1 cellular context compared by ENCODE assay signal in genomic region chr6:129748212-129748900, GRCh38.
TF ChIP-seq lines count a peak whose summit lies in the region.

No MANE protein-coding gene starts in this region.

TF ChIP-seq in K562, 482 proteins besides CTCF, POLR2A, EP300 and RAD21 (continued from another document and continues in another):
- TF ChIP-seq CEBPZ (IDR thresholded peaks at IDR 0.05; ENCODE audit: borderline replicate concordance, low read depth, low read length): no peak
- TF ChIP-seq SNRNP70 (optimal IDR thresholded peaks at IDR 0.05; ENCODE audit: low read depth, low read length): no peak
- peak; percentile 46; the same call in 1 of the 2 replicates for TF ChIP-seq TOE1 (IDR thresholded peaks at IDR 0.05; ENCODE audit: borderline replicate concordance)
- no peak for TF ChIP-seq TOE1 (CRISPR knock-in tag; IDR thresholded peaks at IDR 0.05; ENCODE audit: borderline replicate concordance, low read depth)
- TF ChIP-seq ZNF785 (CRISPR knock-in tag; IDR thresholded peaks at IDR 0.05): no peak
- no peak for TF ChIP-seq GABPB1 (CRISPR knock-in tag; IDR thresholded peaks at IDR 0.05)
- no peak for TF ChIP-seq PHB (CRISPR knock-in tag; IDR thresholded peaks at IDR 0.05)
- no peak for TF ChIP-seq ZBTB34 (CRISPR knock-in tag; IDR thresholded peaks at IDR 0.05)
- TF ChIP-seq ZNF280A (IDR thresholded peaks at IDR 0.05; ENCODE audit: low read depth, partially characterized antibody): no peak
- TF ChIP-seq ZNF639 (CRISPR knock-in tag; conservative IDR thresholded peaks at IDR 0.05 in 1 of 2, IDR thresholded peaks at IDR 0.05 in 1 of 2): no peak
- TF ChIP-seq ELK1 (CRISPR knock-in tag; IDR thresholded peaks at IDR 0.05): no peak
- TF ChIP-seq GTF2F1 (IDR thresholded peaks at IDR 0.05; ENCODE audit: low read depth, low read length): no peak
- no peak for TF ChIP-seq EGR1 (conservative IDR thresholded peaks at IDR 0.05)
- TF ChIP-seq ZNF583 (CRISPR knock-in tag; IDR thresholded peaks at IDR 0.05): peak; percentile 52; the same call in 1 of the 2 replicates
- TF ChIP-seq ZNF174 (CRISPR knock-in tag; IDR thresholded peaks at IDR 0.05): no peak
- no peak for TF ChIP-seq GATA2 (CRISPR knock-in tag; IDR thresholded peaks at IDR 0.05)
- no peak for TF ChIP-seq ZFPM2 (CRISPR knock-in tag; IDR thresholded peaks at IDR 0.05)
- no peak for TF ChIP-seq NKRF (IDR thresholded peaks at IDR 0.05; ENCODE audit: borderline replicate concordance)
- TF ChIP-seq NCOA2 (IDR thresholded peaks at IDR 0.05; ENCODE audit: partially characterized antibody in 2 of 2): no peak
- TF ChIP-seq SP2 (IDR thresholded peaks at IDR 0.05; ENCODE audit: extremely low read depth, low read depth, low read length, poor library complexity, severe bottlenecking): no peak
- peak; percentile 99 for TF ChIP-seq CEBPG (CRISPR knock-in tag; IDR thresholded peaks at IDR 0.05)
- peak; percentile 96 to 97 for TF ChIP-seq CEBPG (tag; conservative IDR thresholded peaks at IDR 0.05 in 1 of 2, IDR thresholded peaks at IDR 0.05 in 1 of 2)
- no peak for TF ChIP-seq USF2 (CRISPR knock-in tag; IDR thresholded peaks at IDR 0.05)
- no peak for TF ChIP-seq MTA2 (IDR thresholded peaks at IDR 0.05; ENCODE audit: low read depth)
- TF ChIP-seq PHF8 (IDR thresholded peaks at IDR 0.05; ENCODE audit: borderline replicate concordance, low read length): no peak
- peak; percentile 84 for TF ChIP-seq TEAD4 (IDR thresholded peaks at IDR 0.05; ENCODE audit: low read length)
- TF ChIP-seq TEAD4 (CRISPR knock-in tag; IDR thresholded peaks at IDR 0.05; ENCODE audit: borderline replicate concordance): no peak
- no peak for TF ChIP-seq E2F5 (CRISPR knock-in tag; IDR thresholded peaks at IDR 0.05)
- peak; percentile 84 for TF ChIP-seq ZNF589 (CRISPR knock-in tag; IDR thresholded peaks at IDR 0.05; ENCODE audit: low read depth)
- TF ChIP-seq ELK3 (CRISPR knock-in tag; IDR thresholded peaks at IDR 0.05): no peak
- no peak for TF ChIP-seq FOXP4 (CRISPR knock-in tag; IDR thresholded peaks at IDR 0.05; ENCODE audit: borderline replicate concordance)
- no peak for TF ChIP-seq SP1 (CRISPR knock-in tag; IDR thresholded peaks at IDR 0.05)
- TF ChIP-seq ZNF431 (CRISPR knock-in tag; IDR thresholded peaks at IDR 0.05): no peak
- no peak for TF ChIP-seq MCM2 (IDR thresholded peaks at IDR 0.05; ENCODE audit: low read depth)
- TF ChIP-seq ZNF609 (CRISPR knock-in tag; IDR thresholded peaks at IDR 0.05; ENCODE audit: borderline replicate concordance): no peak
- TF ChIP-seq BDP1 (IDR thresholded peaks at IDR 0.05; ENCODE audit: insufficient read depth, insufficient read length): no peak
- peak; percentile 79; the same call in 1 of the 2 replicates for TF ChIP-seq HDAC2 (IDR thresholded peaks at IDR 0.05)
- no peak for TF ChIP-seq ZNF830 (CRISPR knock-in tag; IDR thresholded peaks at IDR 0.05)
- peak; percentile 64; the same call in 1 of the 2 replicates for TF ChIP-seq ARID1B (IDR thresholded peaks at IDR 0.05)
- peak; percentile 83 to 92 for TF ChIP-seq TRIM24 (IDR thresholded peaks at IDR 0.05)
- no peak for TF ChIP-seq MEF2A (IDR thresholded peaks at IDR 0.05; ENCODE audit: control insufficient read depth, low read depth, low read length)
- no peak for TF ChIP-seq RBM22 (IDR thresholded peaks at IDR 0.05; ENCODE audit: low read depth, low read length, poor library complexity, severe bottlenecking)
